Comparison of ENCODE assay signal across 1 cellular context in the genomic region with DNA sequence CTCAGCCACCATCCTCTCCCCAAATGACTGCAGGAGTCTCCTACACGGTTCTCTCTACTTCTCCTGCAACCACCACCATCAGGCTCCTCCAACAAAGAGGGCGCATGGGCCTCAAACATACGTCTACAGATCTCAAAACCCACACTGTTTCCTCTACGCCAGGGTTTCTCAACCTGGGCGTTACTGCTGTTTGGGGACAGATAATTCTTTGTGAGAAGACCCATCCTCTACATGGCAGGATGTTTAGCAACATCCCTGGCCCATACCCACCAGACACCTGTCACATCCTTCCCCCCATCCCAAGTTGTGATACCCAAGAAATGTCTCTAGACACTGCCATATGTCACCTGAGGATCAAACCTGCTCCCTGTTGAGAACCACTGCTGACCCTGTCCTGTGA.
TF ChIP-seq lines count a peak whose summit lies in the region.

No MANE protein-coding gene starts in this region.

TF ChIP-seq in SK-N-SH, 30 proteins besides CTCF, POLR2A, EP300 and RAD21 (continued from another document):
- no peak for TF ChIP-seq TEAD4 (IDR thresholded peaks at IDR 0.05; ENCODE audit: borderline replicate concordance, insufficient read depth)
- TF ChIP-seq FOSL2 (IDR thresholded peaks at IDR 0.05; ENCODE audit: borderline replicate concordance, low read depth) = no peak
- no peak for TF ChIP-seq FOXM1 (IDR thresholded peaks at IDR 0.05; ENCODE audit: low read depth)
- TF ChIP-seq, protein P1, sequence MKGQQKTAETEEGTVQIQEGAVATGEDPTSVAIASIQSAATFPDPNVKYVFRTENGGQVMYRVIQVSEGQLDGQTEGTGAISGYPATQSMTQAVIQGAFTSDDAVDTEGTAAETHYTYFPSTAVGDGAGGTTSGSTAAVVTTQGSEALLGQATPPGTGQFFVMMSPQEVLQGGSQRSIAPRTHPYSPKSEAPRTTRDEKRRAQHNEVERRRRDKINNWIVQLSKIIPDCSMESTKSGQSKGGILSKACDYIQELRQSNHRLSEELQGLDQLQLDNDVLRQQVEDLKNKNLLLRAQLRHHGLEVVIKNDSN (IDR thresholded peaks at IDR 0.05; ENCODE audit: borderline replicate concordance, low read depth) = no peak
- no peak for TF ChIP-seq RXRA (IDR thresholded peaks at IDR 0.05; ENCODE audit: borderline replicate concordance, low read depth)
- no peak for TF ChIP-seq ELF1 (IDR thresholded peaks at IDR 0.05)
- no peak for TF ChIP-seq NRF1 (IDR thresholded peaks at IDR 0.05; ENCODE audit: low read depth, low read length)
- TF ChIP-seq, protein P2, sequence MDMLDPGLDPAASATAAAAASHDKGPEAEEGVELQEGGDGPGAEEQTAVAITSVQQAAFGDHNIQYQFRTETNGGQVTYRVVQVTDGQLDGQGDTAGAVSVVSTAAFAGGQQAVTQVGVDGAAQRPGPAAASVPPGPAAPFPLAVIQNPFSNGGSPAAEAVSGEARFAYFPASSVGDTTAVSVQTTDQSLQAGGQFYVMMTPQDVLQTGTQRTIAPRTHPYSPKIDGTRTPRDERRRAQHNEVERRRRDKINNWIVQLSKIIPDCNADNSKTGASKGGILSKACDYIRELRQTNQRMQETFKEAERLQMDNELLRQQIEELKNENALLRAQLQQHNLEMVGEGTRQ (IDR thresholded peaks at IDR 0.05; ENCODE audit: borderline replicate concordance, low read depth, low read length) = no peak
- TF ChIP-seq MEF2A (IDR thresholded peaks at IDR 0.05; ENCODE audit: borderline replicate concordance, low read depth) = no peak
- no peak for TF ChIP-seq REST (IDR thresholded peaks at IDR 0.05; ENCODE audit: low read depth, low read length)
- TF ChIP-seq, protein P3, sequence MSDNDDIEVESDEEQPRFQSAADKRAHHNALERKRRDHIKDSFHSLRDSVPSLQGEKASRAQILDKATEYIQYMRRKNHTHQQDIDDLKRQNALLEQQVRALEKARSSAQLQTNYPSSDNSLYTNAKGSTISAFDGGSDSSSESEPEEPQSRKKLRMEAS (IDR thresholded peaks at IDR 0.05; ENCODE audit: low read depth) = no peak
- no peak for TF ChIP-seq TAF1 (IDR thresholded peaks at IDR 0.05; ENCODE audit: borderline replicate concordance, low read depth, low read length)
